10 cellular contexts compared by ENCODE assay signal in the genomic region with DNA sequence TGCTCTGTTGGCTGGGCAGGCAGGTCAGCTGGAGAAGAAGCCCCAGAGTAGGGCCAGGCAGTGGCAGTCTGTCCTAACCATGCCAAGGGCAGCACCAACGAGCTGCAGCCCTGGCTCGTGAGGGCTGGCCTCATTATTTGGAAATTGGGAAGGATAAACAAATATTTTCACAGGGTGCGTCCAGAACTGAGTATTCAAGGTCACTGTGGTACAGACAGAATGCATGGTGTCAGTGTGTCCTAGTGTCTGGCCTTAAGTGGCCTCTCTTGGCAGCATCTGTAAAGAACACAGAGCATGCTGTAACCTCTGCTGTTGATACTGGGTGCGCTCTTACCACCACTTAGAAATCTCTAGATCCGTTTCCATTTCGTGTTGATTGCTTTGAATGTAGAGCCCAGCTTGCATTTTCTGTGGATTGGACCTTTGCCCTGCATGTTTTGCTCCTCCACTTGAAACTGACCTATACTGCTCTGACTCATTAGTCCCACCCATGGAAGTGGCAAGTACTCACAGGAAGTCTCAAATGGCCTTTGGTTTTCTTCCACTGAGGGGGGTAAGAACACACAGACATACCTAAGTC.
DNase-seq lines count a peak whose midpoint lies in the region; ATAC-seq and TF ChIP-seq lines count a peak whose summit lies in the region.
"Had no signal": no experiment of that assay in that cellular context is flagged by ENCODE, and none has a peak within 500 bp of the region (broad histone marks: within the 10 kb centered on the region; RNA-seq: fewer than 3 reads in every experiment).

No MANE protein-coding gene starts in this region.

- no peak for TF ChIP-seq POLR2A in vagina (IDR thresholded peaks at IDR 0.05)
- no peak for TF ChIP-seq POLR2A in body of pancreas (IDR thresholded peaks at IDR 0.05)

- H3K27me3 Mint-ChIP-seq in T-cell: peaks cover 1 to 3% of the 10 kb centered on the region in 2 donors

- TF ChIP-seq CTCF in lower lobe of right lung (IDR thresholded peaks at IDR 0.05) (no peak), vagina (IDR thresholded peaks at IDR 0.05) (no peak), body of pancreas (IDR thresholded peaks at IDR 0.05) (no peak)

- H3K27ac Mint-ChIP-seq in T-cell: no peak overlapping the region
- H3K27ac Mint-ChIP-seq: activated CD4-positive, alpha-beta T cell treated with anti-CD3 and anti-CD28 coated beads, Interleukin-2, amount 10 ng/mL, durations not matched to agents 24 days and 14 days had no signal

- CTCF ChIA-PET in T-cell (lab: Charles Lee): no interaction called here

- no peaks in the 10 kb centered on the region for H3K36me3 Mint-ChIP-seq in T-cell

- peaks cover 44% of the 10 kb centered on the region for H3K4me1 ChIP-seq in ectodermal cell (ENCODE audit: control insufficient read depth, insufficient read depth, low read length)
- no peaks in the 10 kb centered on the region for H3K4me1 ChIP-seq in lower lobe of right lung
- no peaks in the 10 kb centered on the region for H3K4me1 ChIP-seq in vagina
- no peaks in the 10 kb centered on the region for H3K4me1 ChIP-seq in body of pancreas

- H3K9me3 Mint-ChIP-seq in T-cell: no peaks in the 10 kb centered on the region
- H3K9me3 Mint-ChIP-seq: activated CD4-positive, alpha-beta T cell treated with anti-CD3 and anti-CD28 coated beads, Interleukin-2, amount 10 ng/mL, durations not matched to agents 24 days and 14 days had no signal

- POLR2A ChIA-PET in T-cell (lab: Charles Lee): no interaction called here

- DNase-seq in ACHN (peak; percentile 12), HuH-7.5 (ENCODE audit: low spot score) (peak; percentile 45), lower lobe of right lung (no peak), vagina (ENCODE audit: extremely low spot score in 2 of 2) (no peak), hippocampal formation (lab: John Stamatoyannopoulos, UW) (no peak), T-cell (no peak), body of pancreas (no peak)
- DNase-seq: activated CD4-positive, alpha-beta T cell treated with anti-CD3 and anti-CD28 coated beads, Interleukin-2, amount 10 ng/mL, durations not matched to agents 24 days and 14 days had no signal

- H3K36me3 ChIP-seq in ectodermal cell (ENCODE audit: control insufficient read depth, insufficient read depth, low read length): no peaks in the 10 kb centered on the region
- no peaks in the 10 kb centered on the region for H3K36me3 ChIP-seq in lower lobe of right lung
- no peaks in the 10 kb centered on the region for H3K36me3 ChIP-seq in vagina
- no peaks in the 10 kb centered on the region for H3K36me3 ChIP-seq in body of pancreas (replicated peaks in 1 of 2; ENCODE audit: insufficient read depth in 1 of 2, low read depth in 2 of 2)

- intact Hi-C loops in lower lobe of right lung (cut with DNase I) (no loop called here), vagina (cut with DNase I) (no loop called here), body of pancreas (cut with DNase I) (no loop called here)

- no peaks in the 10 kb centered on the region for H3K27me3 ChIP-seq in ectodermal cell (ENCODE audit: control insufficient read depth, insufficient read depth, low read length, poor library complexity, severe bottlenecking)
- no peaks in the 10 kb centered on the region for H3K27me3 ChIP-seq in lower lobe of right lung (ENCODE audit: low read depth)
- no peaks in the 10 kb centered on the region for H3K27me3 ChIP-seq in vagina
- no peaks in the 10 kb centered on the region for H3K27me3 ChIP-seq in body of pancreas

- WGBS in ectodermal cell, 2 experiments: 78 to 80% methylated on average over 6 of the region's 6 CpGs
- 43 to 58% methylated on average over 5 to 6 of the region's 6 CpGs for WGBS in body of pancreas, 2 donors

- no peaks in the 10 kb centered on the region for H3K9me3 ChIP-seq in ectodermal cell (ENCODE audit: control insufficient read depth, low read length)
- H3K9me3 ChIP-seq in lower lobe of right lung: no peaks in the 10 kb centered on the region
- no peaks in the 10 kb centered on the region for H3K9me3 ChIP-seq in vagina
- no peaks in the 10 kb centered on the region for H3K9me3 ChIP-seq in body of pancreas

- in situ Hi-C loops in ACHN (cut with HindIII; ENCODE audit: low pct_ligation_motif_present, low pct_unique_long_range_greater_than_20kb, low sequenced_read_pairs): no loop called here

- H3K4me3 Mint-ChIP-seq in T-cell: no peak overlapping the region
- H3K4me3 Mint-ChIP-seq: activated CD4-positive, alpha-beta T cell treated with anti-CD3 and anti-CD28 coated beads, Interleukin-2, amount 10 ng/mL, durations not matched to agents 24 days and 14 days had no signal

- H3K4me3 ChIP-seq in ectodermal cell (ENCODE audit: insufficient read depth, low read depth, low read length) (no peak overlapping the region), lower lobe of right lung (no peak overlapping the region), vagina (no peak overlapping the region), body of pancreas (no peak overlapping the region)
- H3K4me3 ChIP-seq: K562 had no signal

- no peaks in the 10 kb centered on the region for H3K4me1 Mint-ChIP-seq in T-cell
- H3K4me1 Mint-ChIP-seq: activated CD4-positive, alpha-beta T cell treated with anti-CD3 and anti-CD28 coated beads, Interleukin-2, amount 10 ng/mL, durations not matched to agents 24 days and 14 days had no signal

- ATAC-seq in lower lobe of right lung: peak; percentile 68 to 80
- ATAC-seq in T-cell (replicated peaks in 1 of 4): no peak
- ATAC-seq in body of pancreas: no peak
- ATAC-seq: K562 had no signal

- H3K27ac ChIP-seq in ectodermal cell (ENCODE audit: insufficient read depth, low read depth, low read length, poor library complexity, severe bottlenecking) (peak overlapping the region; percentile 69), lower lobe of right lung (no peak overlapping the region), vagina (no peak overlapping the region), body of pancreas (no peak overlapping the region)

Comparison
In these comparisons a context has a peak if more than half of its experiments do, and no peak if none do; other contexts are left out.
1. DNase-seq: peak in ACHN (single experiment) and HuH-7.5 (single experiment); none in lower lobe of right lung (single experiment), vagina (0 of 2), hippocampal formation (0 of 2), T-cell (0 of 34) and body of pancreas (0 of 4).
2. ATAC-seq: peak in lower lobe of right lung (2 of 2); none in T-cell (0 of 4) and body of pancreas (single experiment).